In genomic region chr11:4546876-4547275, GRCh38 we compare ENCODE assay signal across 27 cellular contexts. TPM values are rescaled to one million over a fixed set of nuclear protein-coding genes. Genes with fewer than 3 reads are reported as not detected.
A peak's percentile ranks its signal among the peaks of the same experiment; 100 is the strongest.
DNase-seq lines count a peak whose midpoint lies in the region; ATAC-seq and TF ChIP-seq lines count a peak whose summit lies in the region.
"Had no signal": no experiment of that assay in that cellular context is flagged by ENCODE, and none has a peak within 500 bp of the region (broad histone marks: within the 10 kb centered on the region; RNA-seq: fewer than 3 reads in every experiment).

No MANE protein-coding gene starts in this region.

- H4K8ac ChIP-seq in trophoblast cell (ENCODE audit: low read depth, low read length), result no peak overlapping the region

- no peak overlapping the region for H3K27ac Mint-ChIP-seq in activated CD8-positive, alpha-beta T cell treated with anti-CD3 and anti-CD28 coated beads, Interleukin-2, amount 10 ng/mL, durations not matched to agents 7 days and 5 days
- H3K27ac Mint-ChIP-seq: CD4-positive, CD25-positive, alpha-beta regulatory T cell had no signal

- H3K27ac ChIP-seq in 22Rv1, result peak overlapping the region; percentile 20
- peak overlapping the region; percentile 60 for H3K27ac ChIP-seq in hepatocyte
- peak overlapping the region; percentile 65 to 84 (median 75) for H3K27ac ChIP-seq in right lobe of liver
- H3K27ac ChIP-seq in trophoblast cell (ENCODE audit: low read depth, low read length), result no peak overlapping the region
- H3K27ac ChIP-seq: BLaER1, HL-60, PC-9, SJCRH30 had no signal

- H3K4me3 ChIP-seq in hepatocyte, result no peak overlapping the region
- H3K4me3 ChIP-seq in right lobe of liver, result no peak overlapping the region
- H3K4me3 ChIP-seq in trophoblast cell (ENCODE audit: low read depth, low read length), result no peak overlapping the region
- H3K4me3 ChIP-seq: BLaER1, GM12878, PC-9, SJCRH30 had no signal

- H3K23ac ChIP-seq in trophoblast cell (ENCODE audit: low read length), result no peak overlapping the region

- H3K36me3 Mint-ChIP-seq in activated CD8-positive, alpha-beta T cell treated with anti-CD3 and anti-CD28 coated beads, Interleukin-2, amount 10 ng/mL, durations not matched to agents 7 days and 5 days (ENCODE audit: low read depth), result no peaks in the 10 kb centered on the region
- H3K36me3 Mint-ChIP-seq: CD4-positive, CD25-positive, alpha-beta regulatory T cell had no signal

- peak overlapping the region; percentile 32 for H3K4me2 ChIP-seq in hepatocyte
- H3K4me2 ChIP-seq in trophoblast cell (ENCODE audit: low read length), result no peak overlapping the region
- H3K4me2 ChIP-seq: BLaER1, PC-9 had no signal

- WGBS in hepatocyte (ENCODE audit: low lambda C conversion rate, missing lambda C conversion rate), result 52% methylated on average over 1 of the region's 1 CpG
- 10% methylated on average over 1 of the region's 1 CpG for whole genome bisulfite sequencing in right lobe of liver (ENCODE audit: insufficient coverage, low coverage, low lambda C conversion rate, missing lambda C conversion rate)
- no CpG with 5 or more reads among the region's 1 CpG for WGBS in trophoblast cell (ENCODE audit: extremely low coverage, insufficient coverage, insufficient read length)

- peak; percentile 83 for TF ChIP-seq POLR2A in right lobe of liver (IDR thresholded peaks at IDR 0.05)

- H4K12ac ChIP-seq in trophoblast cell (ENCODE audit: low read depth, low read length), result no peak overlapping the region

- H3K14ac ChIP-seq in trophoblast cell (ENCODE audit: low read length), result no peak overlapping the region

- H3K9me3 ChIP-seq in hepatocyte (ENCODE audit: low read depth), result no peaks in the 10 kb centered on the region
- no peaks in the 10 kb centered on the region for H3K9me3 ChIP-seq in right lobe of liver
- H3K9me3 ChIP-seq in trophoblast cell (ENCODE audit: insufficient read depth, low read depth, low read length), result peaks cover 7% of the 10 kb centered on the region
- H3K9me3 ChIP-seq: SJCRH30 had no signal

- H3K27me3 ChIP-seq in hepatocyte (no peaks in the 10 kb centered on the region), right lobe of liver (no peaks in the 10 kb centered on the region), trophoblast cell (ENCODE audit: insufficient read depth, low read length) (no peaks in the 10 kb centered on the region)
- H3K27me3 ChIP-seq: BLaER1, SJCRH30 had no signal

- H3K4me1 Mint-ChIP-seq in activated CD8-positive, alpha-beta T cell treated with anti-CD3 and anti-CD28 coated beads, Interleukin-2, amount 10 ng/mL, durations not matched to agents 7 days and 5 days (ENCODE audit: low read depth), result no peaks in the 10 kb centered on the region
- H3K4me1 Mint-ChIP-seq: CD4-positive, CD25-positive, alpha-beta regulatory T cell had no signal

- no peak overlapping the region for H3K4ac ChIP-seq in trophoblast cell (ENCODE audit: low read depth, low read length)

- no peak overlapping the region for H4K91ac ChIP-seq in trophoblast cell (ENCODE audit: low read depth, low read length)

- peak; percentile 93 to 94 (median 94) for ATAC-seq in right lobe of liver
- no peak for ATAC-seq in activated CD8-positive, alpha-beta T cell treated with anti-CD3 and anti-CD28 coated beads, Interleukin-2, amount 10 ng/mL, durations not matched to agents 7 days and 5 days
- ATAC-seq: GM12878, Right ventricle myocardium inferior, SK-N-SH treated with all-trans-retinoic acid at 6 μM for 48 hours had no signal

- H3K9me2 ChIP-seq in hepatocyte (replicated peaks; ENCODE audit: insufficient read depth), result no peaks in the 10 kb centered on the region

- H4K20me1 ChIP-seq in hepatocyte (ENCODE audit: insufficient read depth, poor library complexity, severe bottlenecking), result no peaks in the 10 kb centered on the region
- H4K20me1 ChIP-seq: BLaER1 had no signal

- POLR2A ChIA-PET in activated CD8-positive, alpha-beta T cell treated with anti-CD3 and anti-CD28 coated beads, Interleukin-2, amount 10 ng/mL, durations not matched to agents 7 days and 5 days (lab: Charles Lee), result no interaction called here

- H3K79me2 ChIP-seq in hepatocyte (no peaks in the 10 kb centered on the region), trophoblast cell (ENCODE audit: control insufficient read depth, insufficient read depth, low read length, poor library complexity) (no peaks in the 10 kb centered on the region)

- DNase-seq in LoVo (ENCODE audit: low spot score), result peak; percentile 4
- DNase-seq in hepatocyte (ENCODE audit: low spot score), result no peak
- DNase-seq in right lobe of liver, result no peak
- DNase-seq in NCI-H82 (lab: John Stamatoyannopoulos, UW), result no peak
- DNase-seq in activated CD8-positive, alpha-beta T cell treated with anti-CD3 and anti-CD28 coated beads, Interleukin-2, amount 10 ng/mL, durations not matched to agents 7 days and 5 days, result no peak
- DNase-seq in ecto neural progenitor cell (ENCODE audit: low spot score), result no peak
- no peak for DNase-seq in trophoblast cell
- DNase-seq: CD4-positive, CD25-positive, alpha-beta regulatory T cell; EL; GDM1; NCI-H1092; NCI-H1436; NCI-H187 treated with DMSO at 0.1 percent for 48 hours; NCI-H446; NCI-H524 treated with DMSO at 0.1 percent for 48 hours; PC-9; SJCRH30 had no signal

- intact Hi-C loops in right lobe of liver (cut with DNase I), result loop anchor here in 1 of 2 donors (10.0 kb wide), 1 partner anchor 362 kb away; no protein-coding TSS in a partner anchor

- no peaks in the 10 kb centered on the region for H3K9me3 Mint-ChIP-seq in activated CD8-positive, alpha-beta T cell treated with anti-CD3 and anti-CD28 coated beads, Interleukin-2, amount 10 ng/mL, durations not matched to agents 7 days and 5 days (ENCODE audit: insufficient read depth)

- H2AK5ac ChIP-seq in trophoblast cell (ENCODE audit: low read length), result no peak overlapping the region

- CTCF ChIA-PET in activated CD8-positive, alpha-beta T cell treated with anti-CD3 and anti-CD28 coated beads, Interleukin-2, amount 10 ng/mL, durations not matched to agents 7 days and 5 days (lab: Charles Lee), result interaction anchor here (9.5 kb wide), 1 partner anchor 360 kb away, joined by 109 read pairs; no protein-coding TSS in a partner anchor

- H2BK120ac ChIP-seq in trophoblast cell (ENCODE audit: insufficient read depth, low read length, poor library complexity), result no peak overlapping the region

- H2BK5ac ChIP-seq in trophoblast cell (ENCODE audit: low read depth, low read length, poor library complexity), result no peak overlapping the region

- H3K18ac ChIP-seq in trophoblast cell (ENCODE audit: low read length), result no peak overlapping the region

- no peak overlapping the region for H3K4me3 Mint-ChIP-seq in activated CD8-positive, alpha-beta T cell treated with anti-CD3 and anti-CD28 coated beads, Interleukin-2, amount 10 ng/mL, durations not matched to agents 7 days and 5 days
- H3K4me3 Mint-ChIP-seq: CD4-positive, CD25-positive, alpha-beta regulatory T cell had no signal

- TF ChIP-seq CTCF in 22Rv1 (IDR thresholded peaks at IDR 0.05) (no peak), hepatocyte (IDR thresholded peaks at IDR 0.05; ENCODE audit: poor library complexity) (no peak), right lobe of liver (IDR thresholded peaks at IDR 0.05) (no peak)

- H2AFZ ChIP-seq in hepatocyte (no peak overlapping the region), trophoblast cell (ENCODE audit: insufficient read depth, low read length, poor library complexity) (no peak overlapping the region)
- H2AFZ ChIP-seq: PC-9 had no signal

- peaks cover 13% of the 10 kb centered on the region for H3K27me3 Mint-ChIP-seq in activated CD8-positive, alpha-beta T cell treated with anti-CD3 and anti-CD28 coated beads, Interleukin-2, amount 10 ng/mL, durations not matched to agents 7 days and 5 days (ENCODE audit: low read depth)
- H3K27me3 Mint-ChIP-seq: CD4-positive, CD25-positive, alpha-beta regulatory T cell had no signal

- no peaks in the 10 kb centered on the region for H3K36me3 ChIP-seq in hepatocyte (replicated peaks; ENCODE audit: insufficient read depth, low read depth)
- no peaks in the 10 kb centered on the region for H3K36me3 ChIP-seq in right lobe of liver
- H3K36me3 ChIP-seq in trophoblast cell (ENCODE audit: control insufficient read depth in 1 of 2, insufficient read depth in 2 of 2, low read length in 2 of 2), result no peaks in the 10 kb centered on the region
- H3K36me3 ChIP-seq: BLaER1, SJCRH30 had no signal

- H2BK12ac ChIP-seq in trophoblast cell (ENCODE audit: low read length), result no peak overlapping the region

- no peak overlapping the region for H3K9ac ChIP-seq in trophoblast cell (ENCODE audit: low read length)
- H3K9ac ChIP-seq: BLaER1 had no signal

- H3K79me1 ChIP-seq in trophoblast cell (ENCODE audit: low read length), result no peaks in the 10 kb centered on the region

- H3K4me1 ChIP-seq in hepatocyte (ENCODE audit: insufficient read depth) (peaks cover 10% of the 10 kb centered on the region), right lobe of liver (peaks cover 0 to 25% (median 12%) of the 10 kb centered on the region in 4 donors), trophoblast cell (ENCODE audit: control insufficient read depth in 1 of 2, insufficient read depth in 2 of 2, low read length in 2 of 2) (no peaks in the 10 kb centered on the region)
- H3K4me1 ChIP-seq: BLaER1, SJCRH30 had no signal

RNA-seq across cellular contexts. Expression of gene OR52M1, which starts 1.9 kb away (rescaled TPM):
- total RNA-seq in hepatocyte, result 0.27 TPM in 1 of 2 replicates, not detected in the other
- polyA plus RNA-seq in hepatocyte, result not detected in 2 replicates
- total RNA-seq in right lobe of liver, result not detected
- total RNA-seq in activated CD8-positive, alpha-beta T cell treated with anti-CD3 and anti-CD28 coated beads, Interleukin-2, amount 10 ng/mL, durations not matched to agents 7 days and 5 days, result not detected
- polyA plus RNA-seq in trophoblast cell (2013), result not detected in 2 replicates
- total RNA-seq: A172; CD4-positive, CD25-positive, alpha-beta regulatory T cell; GM12878; H4; PC-9; Right ventricle myocardium inferior; RPMI7951; SJCRH30 had no signal
- polyA plus RNA-seq: AG04450; CD4-positive, CD25-positive, alpha-beta regulatory T cell; GM12878 had no signal

RNA-seq across cellular contexts. Expression of gene OR52I2, which starts 34.7 kb away (rescaled TPM):
- total RNA-seq in hepatocyte (not detected in 2 replicates), right lobe of liver (not detected)
- not detected in 2 replicates for polyA plus RNA-seq in hepatocyte
- not detected for total RNA-seq in activated CD8-positive, alpha-beta T cell treated with anti-CD3 and anti-CD28 coated beads, Interleukin-2, amount 10 ng/mL, durations not matched to agents 7 days and 5 days
- polyA plus RNA-seq in trophoblast cell (2013), result not detected in 2 replicates
- total RNA-seq: A172; CD4-positive, CD25-positive, alpha-beta regulatory T cell; GM12878; H4; PC-9; Right ventricle myocardium inferior; RPMI7951; SJCRH30 had no signal
- polyA plus RNA-seq: AG04450; CD4-positive, CD25-positive, alpha-beta regulatory T cell had no signal

RNA-seq across cellular contexts. Expression of gene OR52I1, which starts 47.0 kb away (rescaled TPM):
- not detected in 2 replicates for total RNA-seq in hepatocyte
- not detected in 2 replicates for polyA plus RNA-seq in hepatocyte
- not detected for total RNA-seq in right lobe of liver
- total RNA-seq in activated CD8-positive, alpha-beta T cell treated with anti-CD3 and anti-CD28 coated beads, Interleukin-2, amount 10 ng/mL, durations not matched to agents 7 days and 5 days, result not detected
- not detected in 2 replicates for polyA plus RNA-seq in trophoblast cell (2013)
- total RNA-seq: A172; CD4-positive, CD25-positive, alpha-beta regulatory T cell; GM12878; H4; Right ventricle myocardium inferior; RPMI7951; SJCRH30 had no signal
- polyA plus RNA-seq: AG04450; CD4-positive, CD25-positive, alpha-beta regulatory T cell; GM12878 had no signal
